14 cellular contexts compared by ENCODE assay signal in the genomic region with DNA sequence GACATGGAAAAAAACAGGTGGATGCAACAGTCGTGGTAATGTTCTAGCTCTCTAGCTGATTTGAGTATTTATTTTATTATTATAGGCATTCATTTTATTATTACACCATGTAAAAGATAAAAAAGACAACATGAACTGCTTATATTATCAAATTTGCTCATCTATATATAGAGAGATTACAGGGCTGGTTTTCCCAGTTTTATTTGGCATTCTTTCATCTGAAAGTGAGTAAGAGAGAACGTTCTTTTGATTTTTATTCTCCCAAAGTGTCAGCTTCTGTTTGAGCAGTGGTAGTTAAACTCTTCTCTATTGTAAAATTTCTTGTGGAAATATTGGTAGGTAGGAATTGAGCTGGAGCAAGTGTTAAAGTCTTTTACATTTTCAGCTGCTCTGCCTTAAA.
"Had no signal": no experiment of that assay in that cellular context is flagged by ENCODE, and none has a peak within 500 bp of the region (broad histone marks: within the 10 kb centered on the region; RNA-seq: fewer than 3 reads in every experiment).

No MANE protein-coding gene starts in this region.

- H3K27ac ChIP-seq: hepatocyte, neutrophil, suprapubic skin had no signal

- H3K27me3 ChIP-seq: esophagus muscularis mucosa, gastroesophageal sphincter, hepatocyte, neutrophil, suprapubic skin, transverse colon had no signal

- H3K36me3 Mint-ChIP-seq: naive thymus-derived CD4-positive, alpha-beta T cell had no signal

- H3K36me3 ChIP-seq: esophagus muscularis mucosa, gastroesophageal sphincter, neutrophil, suprapubic skin, transverse colon had no signal

- H3K9me3 ChIP-seq: esophagus muscularis mucosa, gastroesophageal sphincter, neutrophil, suprapubic skin, transverse colon had no signal

- H3K27ac Mint-ChIP-seq: effector memory CD8-positive, alpha-beta T cell had no signal

- ATAC-seq: effector memory CD8-positive, alpha-beta T cell; gastroesophageal sphincter; naive thymus-derived CD4-positive, alpha-beta T cell; right cardiac atrium had no signal

- H3K4me3 ChIP-seq: esophagus muscularis mucosa, gastroesophageal sphincter, hepatocyte, suprapubic skin, transverse colon had no signal

- H3K4me3 Mint-ChIP-seq: effector memory CD8-positive, alpha-beta T cell; naive thymus-derived CD4-positive, alpha-beta T cell had no signal

- DNase-seq: effector memory CD8-positive, alpha-beta T cell; kidney glomerular epithelial cell; mesendoderm; naive thymus-derived CD4-positive, alpha-beta T cell; right cardiac atrium; small intestine; stimulated activated CD4-positive, alpha-beta T cell treated with anti-CD3 and anti-CD28 coated beads, Interleukin-2, amount 100 ng/mL, for 48 hours; stimulated activated naive CD4-positive, alpha-beta T cell treated with Interleukin-2 at 50 U/mL for 16 hours; transverse colon had no signal
